Comparison of ENCODE assay signal across 25 cellular contexts in genomic region chrX:36609653-36610585, GRCh38.
DNase-seq lines count a peak whose midpoint lies in the region; ATAC-seq, FAIRE-seq and TF ChIP-seq lines count a peak whose summit lies in the region.
"Had no signal": no experiment of that assay in that cellular context is flagged by ENCODE, and none has a peak within 500 bp of the region (broad histone marks: within the 10 kb centered on the region; RNA-seq: fewer than 3 reads in every experiment).

No MANE protein-coding gene starts in this region.

- no peaks in the 10 kb centered on the region for H3K27me3 Mint-ChIP-seq in glutamatergic neuron (ENCODE audit: unreplicated experiment)

- ATAC-seq in RWPE2 (ENCODE audit: low read depth) (peak; percentile 91), left lung (peak; percentile 15), HG03280 (IDR thresholded peaks at IDR 0.05; ENCODE audit: unreplicated experiment) (no peak)
- ATAC-seq: activated naive CD4-positive, alpha-beta T cell treated with anti-CD3 and anti-CD28 coated beads, Interleukin-2, amount 50 U/mL, for 72 hours; mucosa of descending colon; stimulated activated naive CD8-positive, alpha-beta T cell treated with anti-CD3 and anti-CD28 coated beads, Interleukin-15, Interleukin-2, amounts not matched to agents 100 U/mL and 50 U/mL, for 24 hours had no signal

- H3K27me3 ChIP-seq in RWPE2 (ENCODE audit: insufficient read depth, poor library complexity, severe bottlenecking) (no peaks in the 10 kb centered on the region), left lung (no peaks in the 10 kb centered on the region)
- H3K27me3 ChIP-seq: neural progenitor cell, thyroid gland had no signal

- H3K4me1 ChIP-seq in RWPE2 (ENCODE audit: insufficient read depth, poor library complexity, severe bottlenecking) (peaks cover 10% of the 10 kb centered on the region), left lung (no peaks in the 10 kb centered on the region)
- H3K4me1 ChIP-seq: left ventricle myocardium inferior, neural progenitor cell, prostate gland, thyroid gland had no signal

- TF ChIP-seq CTCF in RWPE2 (IDR thresholded peaks at IDR 0.05; ENCODE audit: poor library complexity, severe bottlenecking) (no peak), left lung (IDR thresholded peaks at IDR 0.05) (no peak), glutamatergic neuron (IDR thresholded peaks at IDR 0.05; ENCODE audit: partially characterized antibody, unreplicated experiment) (no peak)

- H3K9me3 ChIP-seq in RWPE2 (ENCODE audit: severe bottlenecking) (no peaks in the 10 kb centered on the region), left lung (no peaks in the 10 kb centered on the region)
- H3K9me3 ChIP-seq: left ventricle myocardium inferior, mucosa of descending colon, prostate gland, thyroid gland had no signal

- H3K4me1 Mint-ChIP-seq in glutamatergic neuron (ENCODE audit: low read depth, unreplicated experiment): no peaks in the 10 kb centered on the region
- H3K4me1 Mint-ChIP-seq: CD4-positive, CD25-positive, alpha-beta regulatory T cell; neural progenitor cell had no signal

- H3K27ac ChIP-seq in RWPE2 (ENCODE audit: poor library complexity, severe bottlenecking): peak overlapping the region; percentile 82
- H3K27ac ChIP-seq in left lung: no peak overlapping the region
- H3K27ac ChIP-seq: left ventricle myocardium inferior, neural progenitor cell, prostate gland, thyroid gland had no signal

- H3K4me3 ChIP-seq in RWPE2 (ENCODE audit: severe bottlenecking) (no peak overlapping the region), left lung (no peak overlapping the region)
- H3K4me3 ChIP-seq: left ventricle myocardium inferior, mucosa of descending colon, neural progenitor cell, prostate gland, thyroid gland had no signal

- DNase-seq in GM12891 (ENCODE audit: insufficient read length, low spot score) (no peak), HT1080 (ENCODE audit: low read depth) (peak; percentile 61), RWPE2 (ENCODE audit: low spot score) (no peak), left lung (no peak), glutamatergic neuron (no peak), retina (no peak)
- DNase-seq: activated CD4-positive, alpha-beta T cell treated with anti-CD3 and anti-CD28 coated beads for 48 hours; CD4-positive, CD25-positive, alpha-beta regulatory T cell; DMS79; KG1; left ventricle myocardium inferior; mucosa of descending colon; NCI-H1092; NCI-H2029; NCI-H446; Right ventricle myocardium superior; stimulated activated CD4-positive, alpha-beta T cell treated with anti-CD3 and anti-CD28 coated beads, Interleukin-4, amount 100 ng/mL, for 1 hour; stimulated activated naive CD8-positive, alpha-beta T cell treated with anti-CD3 and anti-CD28 coated beads, Interleukin-15, Interleukin-2, amounts not matched to agents 100 U/mL and 50 U/mL, for 24 hours; T-helper 1 cell; thyroid gland had no signal

- intact Hi-C loops in left lung (cut with DNase I): no loop called here

- H3K36me3 ChIP-seq in RWPE2 (ENCODE audit: low read depth): no peaks in the 10 kb centered on the region
- H3K36me3 ChIP-seq in left lung: no peaks in the 10 kb centered on the region
- H3K36me3 ChIP-seq: left ventricle myocardium inferior, neural progenitor cell, prostate gland, thyroid gland had no signal

- TF ChIP-seq POLR2A in GM12891 (IDR thresholded peaks at IDR 0.05; ENCODE audit: low read depth, low read length): no peak

- no peaks in the 10 kb centered on the region for H3K36me3 Mint-ChIP-seq in glutamatergic neuron (ENCODE audit: unreplicated experiment)
- H3K36me3 Mint-ChIP-seq: activated naive CD4-positive, alpha-beta T cell treated with anti-CD3 and anti-CD28 coated beads, Interleukin-2, amount 50 U/mL, for 72 hours; CD4-positive, CD25-positive, alpha-beta regulatory T cell; neural progenitor cell had no signal

- H3K27ac Mint-ChIP-seq in glutamatergic neuron (ENCODE audit: unreplicated experiment): no peak overlapping the region
- H3K27ac Mint-ChIP-seq: activated naive CD4-positive, alpha-beta T cell treated with anti-CD3 and anti-CD28 coated beads, Interleukin-2, amount 50 U/mL, for 72 hours; CD4-positive, CD25-positive, alpha-beta regulatory T cell; neural progenitor cell had no signal

- no peak for FAIRE-seq in GM12891 (lab: Jason Lieb, UNC)
- FAIRE-seq: endometrium had no signal

- no peaks in the 10 kb centered on the region for H3K9me3 Mint-ChIP-seq in glutamatergic neuron (ENCODE audit: unreplicated experiment)

- H3K4me3 Mint-ChIP-seq in glutamatergic neuron (ENCODE audit: unreplicated experiment): no peak overlapping the region
- H3K4me3 Mint-ChIP-seq: CD4-positive, CD25-positive, alpha-beta regulatory T cell; neural progenitor cell had no signal

TF ChIP-seq in GM12891, 5 proteins besides CTCF, POLR2A, EP300 and RAD21:
- TF ChIP-seq SPI1 (IDR thresholded peaks at IDR 0.05; ENCODE audit: low read depth, low read length) (peak; percentile 65), PAX5 (IDR thresholded peaks at IDR 0.05; ENCODE audit: insufficient read depth, low read length, severe bottlenecking) (no peak)
